In genomic region chr14:73797540-73797925, GRCh38 we compare ENCODE assay signal across 3 cellular contexts.
TF ChIP-seq lines count a peak whose summit lies in the region.

No MANE protein-coding gene starts in this region.

TF ChIP-seq in GM12891, 5 proteins besides CTCF, POLR2A, EP300 and RAD21:
- peak; percentile 33 for TF ChIP-seq SPI1 (IDR thresholded peaks at IDR 0.05; ENCODE audit: low read depth, low read length)
- no peak for TF ChIP-seq POU2F2 (IDR thresholded peaks at IDR 0.05; ENCODE audit: low read depth, low read length)
TF ChIP-seq in GM12891: peak in this region for 1.

TF ChIP-seq in IMR-90, 13 proteins besides CTCF, POLR2A, EP300 and RAD21:
- no peak for TF ChIP-seq RFX5 (IDR thresholded peaks at IDR 0.05; ENCODE audit: low read depth, low read length)
- TF ChIP-seq FOS (IDR thresholded peaks at IDR 0.05; ENCODE audit: low read depth, low read length), result no peak
- TF ChIP-seq CHD1 (IDR thresholded peaks at IDR 0.05; ENCODE audit: low read depth, low read length), result no peak
- no peak for TF ChIP-seq USF2 (IDR thresholded peaks at IDR 0.05; ENCODE audit: low read depth, low read length)
- no peak for TF ChIP-seq SMC3 (IDR thresholded peaks at IDR 0.05; ENCODE audit: low read depth, low read length)
- no peak for TF ChIP-seq MXI1 (IDR thresholded peaks at IDR 0.05; ENCODE audit: borderline replicate concordance, low read depth, low read length)
- TF ChIP-seq MAFK (IDR thresholded peaks at IDR 0.05; ENCODE audit: low read depth, low read length), result no peak
- TF ChIP-seq BHLHE40 (IDR thresholded peaks at IDR 0.05; ENCODE audit: low read depth, low read length), result no peak
- no peak for TF ChIP-seq NFE2L2 (IDR thresholded peaks at IDR 0.05; ENCODE audit: low read depth, low read length)
- TF ChIP-seq, protein P1, sequence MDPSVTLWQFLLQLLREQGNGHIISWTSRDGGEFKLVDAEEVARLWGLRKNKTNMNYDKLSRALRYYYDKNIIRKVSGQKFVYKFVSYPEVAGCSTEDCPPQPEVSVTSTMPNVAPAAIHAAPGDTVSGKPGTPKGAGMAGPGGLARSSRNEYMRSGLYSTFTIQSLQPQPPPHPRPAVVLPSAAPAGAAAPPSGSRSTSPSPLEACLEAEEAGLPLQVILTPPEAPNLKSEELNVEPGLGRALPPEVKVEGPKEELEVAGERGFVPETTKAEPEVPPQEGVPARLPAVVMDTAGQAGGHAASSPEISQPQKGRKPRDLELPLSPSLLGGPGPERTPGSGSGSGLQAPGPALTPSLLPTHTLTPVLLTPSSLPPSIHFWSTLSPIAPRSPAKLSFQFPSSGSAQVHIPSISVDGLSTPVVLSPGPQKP (IDR thresholded peaks at IDR 0.05; ENCODE audit: borderline replicate concordance, low read depth, low read length), result no peak
- no peak for TF ChIP-seq RCOR1 (IDR thresholded peaks at IDR 0.05; ENCODE audit: insufficient replicate concordance, low read length)
- TF ChIP-seq MAZ (IDR thresholded peaks at IDR 0.05; ENCODE audit: borderline replicate concordance, low read depth, low read length), result no peak
- no peak for TF ChIP-seq CEBPB (IDR thresholded peaks at IDR 0.05; ENCODE audit: low read depth, low read length)

TF ChIP-seq in K562, 482 proteins besides CTCF, POLR2A, EP300 and RAD21:
- TF ChIP-seq ZNF124 (CRISPR knock-in tag; IDR thresholded peaks at IDR 0.05) (no peak), ZNF609 (CRISPR knock-in tag; IDR thresholded peaks at IDR 0.05; ENCODE audit: borderline replicate concordance) (no peak), HLTF (IDR thresholded peaks at IDR 0.05) (no peak), SNIP1 (IDR thresholded peaks at IDR 0.05; ENCODE audit: low read depth) (no peak), ATF7 (IDR thresholded peaks at IDR 0.05) (no peak), PML (IDR thresholded peaks at IDR 0.05; ENCODE audit: low read length) (no peak), LARP7 (IDR thresholded peaks at IDR 0.05) (no peak), PPARD (CRISPR knock-in tag; IDR thresholded peaks at IDR 0.05) (no peak), ZNF224 (CRISPR knock-in tag; IDR thresholded peaks at IDR 0.05) (no peak), ZNF121 (CRISPR knock-in tag; conservative IDR thresholded peaks at IDR 0.05) (no peak), ZNF316 (IDR thresholded peaks at IDR 0.05) (no peak), RBM15 (IDR thresholded peaks at IDR 0.05; ENCODE audit: insufficient read depth, low read length) (no peak), ZNF778 (CRISPR knock-in tag; IDR thresholded peaks at IDR 0.05) (no peak), POU5F1 (IDR thresholded peaks at IDR 0.05; ENCODE audit: borderline replicate concordance, low read depth, low read length, partially characterized antibody) (no peak), DDX20 (tag; IDR thresholded peaks at IDR 0.05; ENCODE audit: low read depth) (no peak), TCF3 (CRISPR knock-in tag; IDR thresholded peaks at IDR 0.05) (no peak), NR2C2 (CRISPR knock-in tag; IDR thresholded peaks at IDR 0.05) (no peak), NR2C2 (tag; IDR thresholded peaks at IDR 0.05) (no peak)
- TF ChIP-seq, protein P2, sequence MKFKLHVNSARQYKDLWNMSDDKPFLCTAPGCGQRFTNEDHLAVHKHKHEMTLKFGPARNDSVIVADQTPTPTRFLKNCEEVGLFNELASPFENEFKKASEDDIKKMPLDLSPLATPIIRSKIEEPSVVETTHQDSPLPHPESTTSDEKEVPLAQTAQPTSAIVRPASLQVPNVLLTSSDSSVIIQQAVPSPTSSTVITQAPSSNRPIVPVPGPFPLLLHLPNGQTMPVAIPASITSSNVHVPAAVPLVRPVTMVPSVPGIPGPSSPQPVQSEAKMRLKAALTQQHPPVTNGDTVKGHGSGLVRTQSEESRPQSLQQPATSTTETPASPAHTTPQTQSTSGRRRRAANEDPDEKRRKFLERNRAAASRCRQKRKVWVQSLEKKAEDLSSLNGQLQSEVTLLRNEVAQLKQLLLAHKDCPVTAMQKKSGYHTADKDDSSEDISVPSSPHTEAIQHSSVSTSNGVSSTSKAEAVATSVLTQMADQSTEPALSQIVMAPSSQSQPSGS (CRISPR knock-in tag; IDR thresholded peaks at IDR 0.05), result no peak
TF ChIP-seq in K562: peak in this region for 0.
